ENCODE assay signal across 23 cellular contexts in genomic region chr7:12749746-12750145, GRCh38.
DNase-seq lines count a peak whose midpoint lies in the region; ATAC-seq, FAIRE-seq and TF ChIP-seq lines count a peak whose summit lies in the region.
"Had no signal": no experiment of that assay in that cellular context is flagged by ENCODE, and none has a peak within 500 bp of the region (broad histone marks: within the 10 kb centered on the region; RNA-seq: fewer than 3 reads in every experiment).

No MANE protein-coding gene starts in this region.

- H3K79me2 ChIP-seq in GM23338 (replicated peaks; ENCODE audit: insufficient read depth) (no peaks in the 10 kb centered on the region), H1 (ENCODE audit: control insufficient read depth in 1 of 2, insufficient read depth in 2 of 2, low read length in 2 of 2) (no peaks in the 10 kb centered on the region), smooth muscle cell (ENCODE audit: low read depth) (no peaks in the 10 kb centered on the region)

- DNase-seq in GM23338 (ENCODE audit: low spot score), result no peak
- DNase-seq in H1 (ENCODE audit: low read depth in 1 of 2, low spot score in 2 of 2), result no peak
- no peak for DNase-seq in neural crest cell (ENCODE audit: low read depth, low spot score)
- DNase-seq in A673 (ENCODE audit: low spot score), result no peak
- no peak for DNase-seq in smooth muscle cell (lab: John Stamatoyannopoulos, UW; ENCODE audit: unreplicated experiment)
- no peak for DNase-seq in globus pallidus (ENCODE audit: low spot score)
- DNase-seq: Calu3; CD8-positive, alpha-beta T cell; DMS53; DND-41; EL; GM23248; KG1 had no signal

- TF ChIP-seq CTCF in GM23338 (conservative IDR thresholded peaks at IDR 0.05; ENCODE audit: low read depth in 2 of 2), result no peak
- no peak for TF ChIP-seq CTCF in H1 (IDR thresholded peaks at IDR 0.05; ENCODE audit: control extremely low read depth in 1 of 3, insufficient read depth in 1 of 3, low read depth in 1 of 3, low read length in 3 of 3)
- no peak for TF ChIP-seq CTCF in neural crest cell (conservative IDR thresholded peaks at IDR 0.05)
- TF ChIP-seq CTCF in A673 (conservative IDR thresholded peaks at IDR 0.05; ENCODE audit: low read depth, low read length), result no peak
- no peak for TF ChIP-seq CTCF in smooth muscle cell (IDR thresholded peaks at IDR 0.05; ENCODE audit: borderline replicate concordance, insufficient read depth, poor library complexity, severe bottlenecking)

- H3K27ac ChIP-seq in GM23338 (ENCODE audit: low read depth), result peak overlapping the region; percentile 36; the same call in 1 of the 2 replicates
- H3K27ac ChIP-seq in HUES6 (ENCODE audit: low read depth, low read length), result peak overlapping the region; percentile 29; the same call in 1 of the 2 replicates
- no peak overlapping the region for H3K27ac ChIP-seq in H1 (ENCODE audit: low read depth, low read length)
- H3K27ac ChIP-seq in A673 (ENCODE audit: low read depth, low read length, poor library complexity, severe bottlenecking), result no peak overlapping the region
- no peak overlapping the region for H3K27ac ChIP-seq in smooth muscle cell (ENCODE audit: low read depth)
- H3K27ac ChIP-seq: 22Rv1; A549; BLaER1 treated with 17β-estradiol and CSF1 and Interleukin-3, amounts not matched to agents 10 nM and 100 nM; GM23248 had no signal

- no peak overlapping the region for H3K23ac ChIP-seq in H1 (ENCODE audit: insufficient read length)

- H3K4me1 Mint-ChIP-seq in GM23338 (peaks cover 23% of the 10 kb centered on the region), neural crest cell (no peaks in the 10 kb centered on the region)
- H3K4me1 Mint-ChIP-seq: B cell had no signal

- POLR2A ChIA-PET in H1 (lab: Charles Lee; ENCODE audit: partially characterized antibody), result interaction anchor here (1.0 to 1.7 kb wide), 2 partner anchors 11 to 63 kb away, joined by 3 read pairs; partner anchors contain the start of gene ARL4A
- POLR2A ChIA-PET in A673 (lab: Charles Lee; ENCODE audit: low non-redundant PET), result no interaction called here

- 0 out of 2 replicates have a peak, but pooled peaks cover 4% of the 10 kb centered on the region for H3F3A ChIP-seq in GM23338 (replicated peaks; ENCODE audit: low read depth)
- no peaks in the 10 kb centered on the region for H3F3A ChIP-seq in smooth muscle cell (ENCODE audit: low read depth)

- no peak for TF ChIP-seq RAD21 in H1 (IDR thresholded peaks at IDR 0.05 in 1 of 2, conservative IDR thresholded peaks at IDR 0.05 in 1 of 2; ENCODE audit: low read depth in 2 of 2, low read length in 2 of 2)

- H2BK12ac ChIP-seq in H1 (ENCODE audit: low read depth, low read length), result peak overlapping the region; percentile 56

- H3K9me3 ChIP-seq in HUES6 (ENCODE audit: control insufficient read depth, insufficient read depth, low read depth, low read length) (no peaks in the 10 kb centered on the region), H1 (ENCODE audit: insufficient read depth in 2 of 2, low read depth in 1 of 2, low read length in 1 of 2) (no peaks in the 10 kb centered on the region), A673 (ENCODE audit: low read depth, low read length, poor library complexity, severe bottlenecking) (no peaks in the 10 kb centered on the region), smooth muscle cell (replicated peaks; ENCODE audit: low read depth) (no peaks in the 10 kb centered on the region)
- H3K9me3 ChIP-seq: A549; BLaER1 treated with 17β-estradiol and CSF1 and Interleukin-3, amounts not matched to agents 10 nM and 100 nM; HAP-1 had no signal

- FAIRE-seq in H1 (lab: Jason Lieb, UNC), result peak; percentile 48
- FAIRE-seq: A549, GM12878, GM19239, HepG2 had no signal

- peak overlapping the region; percentile 78 for H3K18ac ChIP-seq in H1 (ENCODE audit: extremely low read depth, low read length)

- H3K27me3 ChIP-seq in GM23338 (ENCODE audit: insufficient read depth), result no peaks in the 10 kb centered on the region
- no peaks in the 10 kb centered on the region for H3K27me3 ChIP-seq in HUES6 (ENCODE audit: control insufficient read depth, insufficient read depth, low read length)
- H3K27me3 ChIP-seq in H1 (replicated peaks in 1 of 4; ENCODE audit: control insufficient read depth in 3 of 4, extremely low read depth in 1 of 4, insufficient read depth in 3 of 4, low read length in 3 of 4), result no peaks in the 10 kb centered on the region
- no peaks in the 10 kb centered on the region for H3K27me3 ChIP-seq in A673 (replicated peaks; ENCODE audit: insufficient read depth, low read depth, low read length, poor library complexity)
- H3K27me3 ChIP-seq in smooth muscle cell (ENCODE audit: low read depth), result no peaks in the 10 kb centered on the region
- H3K27me3 ChIP-seq: BLaER1 treated with 17β-estradiol and CSF1 and Interleukin-3, amounts not matched to agents 10 nM and 100 nM had no signal

- H3K36me3 Mint-ChIP-seq in GM23338 (ENCODE audit: low read depth) (peaks cover 4% of the 10 kb centered on the region; the same call in 1 of the 3 replicates), neural crest cell (ENCODE audit: low read depth) (no peaks in the 10 kb centered on the region)
- H3K36me3 Mint-ChIP-seq: CD8-positive, alpha-beta T cell; IgD-negative memory B cell had no signal

- peaks cover 6% of the 10 kb centered on the region; the same call in 1 of the 2 replicates for H3K9me2 ChIP-seq in GM23338 (ENCODE audit: insufficient read depth)

- H3K27me3 Mint-ChIP-seq in GM23338 (ENCODE audit: insufficient read depth, low read depth, poor library complexity) (peaks cover 6% of the 10 kb centered on the region), neural crest cell (ENCODE audit: low read depth) (no peaks in the 10 kb centered on the region)

- no peak for TF ChIP-seq EP300 in H1 (IDR thresholded peaks at IDR 0.05; ENCODE audit: borderline replicate concordance in 1 of 2, low read depth in 2 of 2, low read length in 2 of 2)

- H3K14ac ChIP-seq in H1 (ENCODE audit: insufficient read length), result no peak overlapping the region

- peak overlapping the region; percentile 34 for H4K5ac ChIP-seq in H1 (ENCODE audit: insufficient read length, low read depth, low read length)

- ATAC-seq in GM23338, result peak; percentile 61
- ATAC-seq: A549; CD8-positive, alpha-beta T cell; GM12878; HepG2 had no signal

- no peak overlapping the region for H3K4ac ChIP-seq in H1 (replicated peaks; ENCODE audit: insufficient read length, low read depth, low read length)

- peaks cover 22% of the 10 kb centered on the region for H3K4me1 ChIP-seq in GM23338 (ENCODE audit: insufficient read depth)
- peaks cover 16% of the 10 kb centered on the region for H3K4me1 ChIP-seq in HUES6 (ENCODE audit: control insufficient read depth, insufficient read depth, low read length)
- H3K4me1 ChIP-seq in H1 (replicated peaks in 1 of 4; ENCODE audit: control insufficient read depth in 3 of 4, insufficient read depth in 4 of 4, low read length in 3 of 4), result peaks cover 0 to 11% (median 6%) of the 10 kb centered on the region in 4 experiments; a peak in 3 of 7 replicates
- peaks cover 7% of the 10 kb centered on the region for H3K4me1 ChIP-seq in A673 (ENCODE audit: insufficient read depth, low read length, poor library complexity, severe bottlenecking)
- no peaks in the 10 kb centered on the region for H3K4me1 ChIP-seq in smooth muscle cell (ENCODE audit: low read depth)
- H3K4me1 ChIP-seq: HAP-1 had no signal

- no peaks in the 10 kb centered on the region for H3K79me1 ChIP-seq in H1 (ENCODE audit: low read depth, low read length)

- H2BK20ac ChIP-seq in H1 (ENCODE audit: low read length), result peak overlapping the region; percentile 66; the same call in 1 of the 2 replicates

- H3K4me3 ChIP-seq in GM23338 (no peak overlapping the region), HUES6 (ENCODE audit: low read depth, low read length) (no peak overlapping the region), H1 (ENCODE audit: extremely low read depth in 1 of 4, insufficient read depth in 2 of 4, low read depth in 3 of 4, low read length in 4 of 4) (peak overlapping the region in 1 of 4 experiments; percentile 23; a peak in 1 of 8 replicates), A673 (ENCODE audit: low read depth, low read length, poor library complexity, severe bottlenecking) (no peak overlapping the region), smooth muscle cell (no peak overlapping the region)
- H3K4me3 ChIP-seq: A549; BLaER1 treated with 17β-estradiol and CSF1 and Interleukin-3, amounts not matched to agents 10 nM and 100 nM; GM12878; GM23248; HAP-1 had no signal

- H4K8ac ChIP-seq in H1 (ENCODE audit: extremely low read depth, insufficient read depth, low read length), result no peak overlapping the region

- peak overlapping the region; percentile 45; the same call in 1 of the 2 replicates for H2BK5ac ChIP-seq in H1 (ENCODE audit: low read depth, low read length)

- H3K9me3 Mint-ChIP-seq in GM23338 (no peaks in the 10 kb centered on the region; the same call in 2 of the 3 replicates), neural crest cell (peaks cover 10% of the 10 kb centered on the region)
- H3K9me3 Mint-ChIP-seq: CD8-positive, alpha-beta T cell had no signal

- H3K4me2 ChIP-seq in GM23338 (peak overlapping the region; percentile 61), H1 (ENCODE audit: insufficient read depth in 1 of 2, low read depth in 2 of 2, low read length in 2 of 2) (peak overlapping the region in 1 of 2 experiments; percentile 10; a peak in 2 of 4 replicates), smooth muscle cell (no peak overlapping the region)
- H3K4me2 ChIP-seq: A549; BLaER1 treated with 17β-estradiol and CSF1 and Interleukin-3, amounts not matched to agents 10 nM and 100 nM had no signal

- H3K36me3 ChIP-seq in GM23338 (ENCODE audit: insufficient read depth) (no peaks in the 10 kb centered on the region), HUES6 (ENCODE audit: control insufficient read depth, insufficient read depth, low read length) (no peaks in the 10 kb centered on the region), H1 (ENCODE audit: control insufficient read depth in 2 of 4, insufficient read depth in 4 of 4, low read length in 3 of 4) (no peaks in the 10 kb centered on the region; a peak in 1 of 8 replicates), A673 (ENCODE audit: insufficient read depth, low read length, poor library complexity, severe bottlenecking) (no peaks in the 10 kb centered on the region), smooth muscle cell (ENCODE audit: low read depth) (no peaks in the 10 kb centered on the region)
- H3K36me3 ChIP-seq: BLaER1 treated with 17β-estradiol and CSF1 and Interleukin-3, amounts not matched to agents 10 nM and 100 nM; HAP-1 had no signal

- H4K91ac ChIP-seq in H1 (replicated peaks; ENCODE audit: insufficient read length, low read length), result no peak overlapping the region

- H3K4me3 Mint-ChIP-seq in GM23338 (no peak overlapping the region), neural crest cell (no peak overlapping the region)
- H3K4me3 Mint-ChIP-seq: B cell; CD8-positive, alpha-beta T cell; IgD-negative memory B cell had no signal

- H3K56ac ChIP-seq in H1 (replicated peaks; ENCODE audit: insufficient read length, low read depth, low read length), result no peak overlapping the region

- H3K23me2 ChIP-seq in H1 (ENCODE audit: low read depth, low read length), result no peaks in the 10 kb centered on the region; the same call in 1 of the 2 replicates

- WGBS in H1 (ENCODE audit: extremely low coverage in 1 of 2, insufficient coverage in 1 of 2, insufficient read length in 1 of 2, insufficient replicate concordance in 2 of 2, low coverage in 1 of 2, low lambda C conversion rate in 2 of 2, missing lambda C conversion rate in 1 of 2), 2 experiments, result 80% methylated on average over 2 of the region's 2 CpGs; no CpG with 5 or more reads in 1 of the 2 experiments
- WGBS in smooth muscle cell (ENCODE audit: low lambda C conversion rate), result 93% methylated on average over 2 of the region's 2 CpGs

- H2AK5ac ChIP-seq in H1 (ENCODE audit: low read depth, low read length), result no peak overlapping the region

- CTCF ChIA-PET in H1 (lab: Charles Lee; ENCODE audit: partially characterized antibody) (interaction anchor here (1.0 kb wide), 1 partner anchor 21 kb away, joined by 3 read pairs; no protein-coding TSS in a partner anchor), A673 (lab: Charles Lee) (no interaction called here)

- H2BK15ac ChIP-seq in H1 (ENCODE audit: low read length), result no peak overlapping the region

- H2BK120ac ChIP-seq in H1 (replicated peaks; ENCODE audit: low read depth, low read length), result peak overlapping the region; percentile 8

- peak overlapping the region; percentile 69; the same call in 1 of the 2 replicates for H2AFZ ChIP-seq in GM23338
- no peak overlapping the region for H2AFZ ChIP-seq in H1 (ENCODE audit: low read length)
- no peak overlapping the region for H2AFZ ChIP-seq in smooth muscle cell (ENCODE audit: low read depth)
- H2AFZ ChIP-seq: GM23248 had no signal

- H4K20me1 ChIP-seq in GM23338 (replicated peaks; ENCODE audit: insufficient read depth) (no peaks in the 10 kb centered on the region), H1 (replicated peaks in 1 of 2; ENCODE audit: control insufficient read depth in 1 of 2, insufficient read depth in 2 of 2, low read length in 2 of 2) (no peaks in the 10 kb centered on the region), smooth muscle cell (ENCODE audit: low read depth) (no peaks in the 10 kb centered on the region)
- H4K20me1 ChIP-seq: BLaER1 treated with 17β-estradiol and CSF1 and Interleukin-3, amounts not matched to agents 10 nM and 100 nM had no signal

- TF ChIP-seq POLR2A in H1 (IDR thresholded peaks at IDR 0.05; ENCODE audit: control extremely low read depth in 1 of 2, low read depth in 2 of 2, low read length in 2 of 2), result no peak

- intact Hi-C loops in A673 (cut with micrococcal nuclease; ENCODE audit: unreplicated experiment), result no loop called here

- H3K27ac Mint-ChIP-seq in GM23338 (peak overlapping the region; percentile 30; the same call in 1 of the 2 replicates), neural crest cell (ENCODE audit: unreplicated experiment) (peak overlapping the region; percentile 9)
- H3K27ac Mint-ChIP-seq: B cell; CD8-positive, alpha-beta T cell; IgD-negative memory B cell had no signal

- H3K9ac ChIP-seq in HUES6 (ENCODE audit: low read length), result no peak overlapping the region
- H3K9ac ChIP-seq in H1 (replicated peaks in 1 of 4; ENCODE audit: extremely low read depth in 1 of 4, low read depth in 3 of 4, low read length in 3 of 4), result no peak overlapping the region
- H3K9ac ChIP-seq in smooth muscle cell (ENCODE audit: low read depth), result no peak overlapping the region
- H3K9ac ChIP-seq: BLaER1 treated with 17β-estradiol and CSF1 and Interleukin-3, amounts not matched to agents 10 nM and 100 nM; GM23248 had no signal

- BruUV-seq in A673 (replicated peaks; lab: Mats Ljungman, UMichigan), result no TSS peak

Comparison
In these comparisons a context has a peak if more than half of its experiments do, and no peak if none do; other contexts are left out.
1. H3K27ac ChIP-seq: peak in GM23338 (single experiment) and HUES6 (single experiment); none in H1 (single experiment), A673 (single experiment) and smooth muscle cell (single experiment).